19 cellular contexts compared by ENCODE assay signal in the genomic region with DNA sequence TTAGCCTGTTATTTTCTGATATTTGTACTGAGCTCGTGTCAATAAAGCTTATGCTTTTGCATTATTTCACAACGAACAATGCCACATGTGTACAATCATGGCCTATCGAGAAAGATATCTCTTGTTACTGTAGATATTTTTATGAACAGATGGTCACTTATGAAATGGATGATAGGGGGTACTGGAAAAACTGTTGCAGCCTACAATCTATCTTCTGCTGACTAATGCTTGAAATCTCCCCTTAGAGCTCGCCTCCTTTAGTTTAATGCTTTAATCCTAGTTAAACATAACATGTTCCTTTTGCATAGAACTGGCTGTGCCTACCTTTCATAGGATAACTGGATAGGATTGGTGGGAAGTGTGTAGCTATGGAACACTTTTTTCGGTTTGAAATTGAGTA.
"Had no signal": no experiment of that assay in that cellular context is flagged by ENCODE, and none has a peak within 500 bp of the region (broad histone marks: within the 10 kb centered on the region; RNA-seq: fewer than 3 reads in every experiment).

No MANE protein-coding gene starts in this region.

- H3K4me3 Mint-ChIP-seq: endodermal cell; immature natural killer cell; naive B cell; nephron; stimulated activated naive B cell treated with anti-CD40 and anti-IgM and Interleukin-4, amounts not matched to agents 10 μg/mL and 1 μg/mL and 100 μg/mL, for 72 hours; stimulated activated naive CD8-positive, alpha-beta T cell treated with anti-CD3 and anti-CD28 coated beads, Interleukin-15, amount 100 ng/mL, for 72 hours had no signal

- DNase-seq: colonic mucosa; effector CD4-positive, alpha-beta T cell; endodermal cell; erythroblast; foreskin melanocyte; heart left ventricle; immature natural killer cell; mesendoderm; naive B cell; psoas muscle; retina; right lobe of liver; stimulated activated CD4-positive, alpha-beta T cell treated with anti-CD3 and anti-CD28 coated beads, Interleukin-2, amount 100 ng/mL, for 24 hours; stimulated activated CD4-positive, alpha-beta T cell treated with anti-CD3 and anti-CD28 coated beads, Interleukin-4, amount 100 ng/mL, for 4 hours; stimulated activated naive B cell treated with anti-CD40 and anti-IgM and Interleukin-4, amounts not matched to agents 10 μg/mL and 1 μg/mL and 100 μg/mL, for 72 hours; stimulated activated naive CD8-positive, alpha-beta T cell treated with anti-CD3 and anti-CD28 coated beads, Interleukin-15, amount 100 ng/mL, for 72 hours; testis; upper lobe of right lung had no signal

- H3K4me1 Mint-ChIP-seq: immature natural killer cell; nephron; stimulated activated naive CD8-positive, alpha-beta T cell treated with anti-CD3 and anti-CD28 coated beads, Interleukin-15, amount 100 ng/mL, for 72 hours had no signal

- ATAC-seq: heart left ventricle; psoas muscle; right lobe of liver; stimulated activated naive B cell treated with anti-CD40 and anti-IgM and Interleukin-4, amounts not matched to agents 10 μg/mL and 1 μg/mL and 100 μg/mL, for 72 hours; stimulated activated naive CD8-positive, alpha-beta T cell treated with anti-CD3 and anti-CD28 coated beads, Interleukin-15, amount 100 ng/mL, for 72 hours; upper lobe of right lung had no signal

- H3K27me3 Mint-ChIP-seq: naive B cell; stimulated activated naive B cell treated with anti-CD40 and anti-IgM and Interleukin-4, amounts not matched to agents 10 μg/mL and 1 μg/mL and 100 μg/mL, for 72 hours; stimulated activated naive CD8-positive, alpha-beta T cell treated with anti-CD3 and anti-CD28 coated beads, Interleukin-15, amount 100 ng/mL, for 72 hours had no signal

- H3K9me3 Mint-ChIP-seq: endodermal cell, naive B cell had no signal

- H3K27ac Mint-ChIP-seq: endodermal cell; immature natural killer cell; nephron; stimulated activated naive B cell treated with anti-CD40 and anti-IgM and Interleukin-4, amounts not matched to agents 10 μg/mL and 1 μg/mL and 100 μg/mL, for 72 hours; stimulated activated naive CD8-positive, alpha-beta T cell treated with anti-CD3 and anti-CD28 coated beads, Interleukin-15, amount 100 ng/mL, for 72 hours had no signal
